In genomic region chr16:20453633-20454032, GRCh38 we compare ENCODE assay signal across 20 cellular contexts. TPM values are rescaled to one million over a fixed set of nuclear protein-coding genes. Genes with fewer than 3 reads are reported as not detected.
"Had no signal": no experiment of that assay in that cellular context is flagged by ENCODE, and none has a peak within 500 bp of the region (broad histone marks: within the 10 kb centered on the region; RNA-seq: fewer than 3 reads in every experiment).

No MANE protein-coding gene starts in this region.

RNA-seq across cellular contexts. Expression of gene ACSM2A, which starts 2.3 kb away (rescaled TPM):
- total RNA-seq: activated naive CD4-positive, alpha-beta T cell treated with anti-CD3 and anti-CD28 coated beads for 36 hours; activated naive CD4-positive, alpha-beta T cell treated with anti-CD3 and anti-CD28 coated beads, Interleukin-2, amount 50 U/mL, for 72 hours; activated naive CD8-positive, alpha-beta T cell treated with anti-CD3 and anti-CD28 coated beads for 36 hours; activated naive CD8-positive, alpha-beta T cell treated with anti-CD3 and anti-CD28 coated beads, Interleukin-2, amount 10 ng/mL, durations not matched to agents 7 days and 5 days; activated T-helper 1 cell treated with anti-CD3 and anti-CD28 coated beads, Interleukin-12 subunit alpha, Interleukin-12 subunit beta, Interleukin-2, Interleukin-4 antibody, amounts not matched to agents 30 ng/mL and 10 ng/mL and 1 ng/mL, durations not matched to agents 14 hours and 24 hours and 36 hours; activated T-helper 17 cell treated with anti-CD3 and anti-CD28 coated beads, Interleukin-2, amount 50 U/mL, for 72 hours; aorta; ascending aorta; body of pancreas; breast epithelium; bronchial epithelial cell; cardiac muscle cell; cardiac septum; cerebellum; chondrocyte had no signal
- polyA plus RNA-seq: aorta, cardiac muscle cell had no signal

RNA-seq across cellular contexts. Expression of gene ACSM5, which starts 44.3 kb away (rescaled TPM):
- total RNA-seq: activated naive CD4-positive, alpha-beta T cell treated with anti-CD3 and anti-CD28 coated beads for 36 hours; activated naive CD4-positive, alpha-beta T cell treated with anti-CD3 and anti-CD28 coated beads, Interleukin-2, amount 50 U/mL, for 72 hours; activated naive CD8-positive, alpha-beta T cell treated with anti-CD3 and anti-CD28 coated beads for 36 hours; activated naive CD8-positive, alpha-beta T cell treated with anti-CD3 and anti-CD28 coated beads, Interleukin-2, amount 10 ng/mL, durations not matched to agents 7 days and 5 days; activated T-cell treated with anti-CD3 and anti-CD28 coated beads, Interleukin-2, amount 50 U/mL, for 4 hours; activated T-cell treated with anti-CD3 and anti-CD28 coated beads, Interleukin-2, amount 50 U/mL, for 72 hours; activated T-helper 1 cell treated with anti-CD3 and anti-CD28 coated beads, Interleukin-12 subunit alpha, Interleukin-12 subunit beta, Interleukin-2, Interleukin-4 antibody, amounts not matched to agents 30 ng/mL and 10 ng/mL and 1 ng/mL, durations not matched to agents 14 hours and 24 hours and 36 hours; activated T-helper 17 cell treated with anti-CD3 and anti-CD28 coated beads, Interleukin-2, amount 50 U/mL, for 72 hours; activated T-helper 2 cell treated with anti-CD3 and anti-CD28 coated beads, Interferon-gamma antibody, Interleukin-2, Interleukin-4, amounts not matched to agents 10 μg/mL and 5 μg/mL and 100 μg/mL, durations not matched to agents 14 hours and 24 hours and 36 hours; ascending aorta; astrocyte; bronchial epithelial cell; cardiac muscle cell had no signal

RNA-seq across cellular contexts. Expression of gene PDILT, which starts 49.1 kb away (rescaled TPM):
- total RNA-seq: activated naive CD4-positive, alpha-beta T cell treated with anti-CD3 and anti-CD28 coated beads for 36 hours; activated naive CD4-positive, alpha-beta T cell treated with anti-CD3 and anti-CD28 coated beads, Interleukin-2, amount 50 U/mL, for 72 hours; activated naive CD8-positive, alpha-beta T cell treated with anti-CD3 and anti-CD28 coated beads for 36 hours; activated naive CD8-positive, alpha-beta T cell treated with anti-CD3 and anti-CD28 coated beads, Interleukin-2, amount 10 ng/mL, durations not matched to agents 7 days and 5 days; activated T-cell treated with anti-CD3 and anti-CD28 coated beads, Interleukin-2, amount 50 U/mL, for 4 hours; activated T-cell treated with anti-CD3 and anti-CD28 coated beads, Interleukin-2, amount 50 U/mL, for 72 hours; activated T-helper 1 cell treated with anti-CD3 and anti-CD28 coated beads, Interleukin-12 subunit alpha, Interleukin-12 subunit beta, Interleukin-2, Interleukin-4 antibody, amounts not matched to agents 30 ng/mL and 10 ng/mL and 1 ng/mL, durations not matched to agents 14 hours and 24 hours and 36 hours; activated T-helper 17 cell treated with anti-CD3 and anti-CD28 coated beads, Interleukin-2, amount 50 U/mL, for 72 hours; adrenal gland; aorta; ascending aorta; astrocyte; body of pancreas; breast epithelium; bronchial epithelial cell; cardiac muscle cell; cardiac septum; cerebellum; chondrocyte had no signal
- polyA plus RNA-seq: adrenal gland, aorta, cardiac muscle cell had no signal
